Comparison of ENCODE assay signal across 8 cellular contexts in the genomic region with DNA sequence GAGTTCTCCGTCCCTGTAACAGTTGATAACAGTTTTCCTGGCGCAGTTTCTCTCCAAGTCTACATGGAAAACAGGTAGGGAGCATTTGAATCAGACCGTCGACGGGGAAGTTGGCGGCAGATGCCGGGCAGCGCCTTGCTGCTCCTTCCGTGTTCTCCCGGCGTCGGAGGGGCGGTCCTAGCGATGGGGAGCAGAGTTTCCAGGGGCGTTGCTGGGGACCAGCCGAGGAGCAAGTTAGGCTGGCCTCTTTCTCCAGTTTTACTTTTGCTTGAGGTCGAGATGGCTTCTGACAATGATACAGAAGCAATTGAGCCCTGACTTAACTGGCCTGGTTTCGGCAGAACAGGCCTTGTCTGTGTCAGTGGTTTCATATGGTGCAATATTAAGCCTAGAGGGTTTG. TPM values are rescaled to one million over a fixed set of nuclear protein-coding genes. Genes with fewer than 3 reads are reported as not detected.
A peak's percentile ranks its signal among the peaks of the same experiment; 100 is the strongest.
DNase-seq lines count a peak whose midpoint lies in the region; ATAC-seq, FAIRE-seq and TF ChIP-seq lines count a peak whose summit lies in the region.
"Not testable (repeated sequence)": the region's sequence is repeated elsewhere in the genome, so short reads cannot be mapped to it uniquely, and the experiment has no call there.
"Had no signal": no experiment of that assay in that cellular context is flagged by ENCODE, and none has a peak within 500 bp of the region (broad histone marks: within the 10 kb centered on the region; RNA-seq: fewer than 3 reads in every experiment).

No MANE protein-coding gene starts in this region.

- POLR2A ChIA-PET in T-cell (lab: Charles Lee), result not testable (repeated sequence)

- H3K36me3 Mint-ChIP-seq in T-cell, result not testable (repeated sequence)

- H3K79me2 ChIP-seq in parathyroid adenoma, result not testable (repeated sequence)

- ATAC-seq in T-cell (replicated peaks in 1 of 4), result peak in 1 of 4 experiments; percentile 20

- in situ Hi-C loops in brain microvascular endothelial cell (cut with HindIII; ENCODE audit: low pct_ligation_motif_present, low sequenced_read_pairs), result not testable (repeated sequence)

- H3K4me1 ChIP-seq in HUES48 (ENCODE audit: control insufficient read depth, insufficient read depth, low read length); right atrium auricular region; parathyroid adenoma: not testable (repeated sequence)

- H3K4me2 ChIP-seq in parathyroid adenoma (ENCODE audit: low read length), result peak overlapping the region; percentile 53

- H2AFZ ChIP-seq in parathyroid adenoma, result not testable (repeated sequence)

- not testable (repeated sequence) for DNase-seq in GM18507 (ENCODE audit: extremely low spot score, insufficient read length, low read depth); brain microvascular endothelial cell; right atrium auricular region (ENCODE audit: low spot score)
- peak; percentile 3 for DNase-seq in HCEC 1CT
- DNase-seq in T-cell, result peak in 5 of 34 experiments; percentile 0 to 14 (median 3)

- peak overlapping the region; percentile 67 for H3K4me3 ChIP-seq in HUES48 (ENCODE audit: low read depth, low read length)
- peak overlapping the region; percentile 52 for H3K4me3 ChIP-seq in brain microvascular endothelial cell (ENCODE audit: low read depth, low read length)
- H3K4me3 ChIP-seq in right atrium auricular region, result peak overlapping the region; percentile 63
- H3K4me3 ChIP-seq in parathyroid adenoma (ENCODE audit: low read depth, low read length), result peak overlapping the region; percentile 34

- peak; percentile 87 for FAIRE-seq in GM18507 (lab: Jason Lieb, UNC)

- not testable (repeated sequence) for TF ChIP-seq CTCF in brain microvascular endothelial cell (IDR thresholded peaks at IDR 0.05; ENCODE audit: low read depth, low read length, missing control alignments); right atrium auricular region (IDR thresholded peaks at IDR 0.05); parathyroid adenoma (IDR thresholded peaks at IDR 0.05)

- not testable (repeated sequence) for H3K9me3 ChIP-seq in HUES48 (ENCODE audit: control insufficient read depth, insufficient read depth, low read length); right atrium auricular region; parathyroid adenoma (ENCODE audit: control insufficient read depth, low read length)

- H3K27me3 Mint-ChIP-seq in T-cell, result not testable (repeated sequence)

- not testable (repeated sequence) for H3K36me3 ChIP-seq in HUES48 (ENCODE audit: control insufficient read depth, insufficient read depth, low read length); brain microvascular endothelial cell (replicated peaks); right atrium auricular region; parathyroid adenoma (ENCODE audit: control insufficient read depth, insufficient read depth, low read length)

- peak overlapping the region; percentile 85 to 87 (median 86) for H3K4me3 Mint-ChIP-seq in T-cell

- not testable (repeated sequence) for H3K27me3 ChIP-seq in HUES48 (ENCODE audit: control insufficient read depth, insufficient read depth, low read length); brain microvascular endothelial cell (replicated peaks); right atrium auricular region; parathyroid adenoma (ENCODE audit: control insufficient read depth, insufficient read depth, low read length)

- H3K9ac ChIP-seq in HUES48 (ENCODE audit: low read depth, low read length); parathyroid adenoma: not testable (repeated sequence)

- H3K4me1 Mint-ChIP-seq in T-cell, result peaks cover 5 to 18% (median 18%) of the 10 kb centered on the region in 3 donors

- CTCF ChIA-PET in T-cell (lab: Charles Lee), result not testable (repeated sequence)

- not testable (repeated sequence) for H3K9me3 Mint-ChIP-seq in T-cell

- H3K27ac ChIP-seq in HUES48 (ENCODE audit: low read depth, low read length); brain microvascular endothelial cell: not testable (repeated sequence)
- H3K27ac ChIP-seq in right atrium auricular region (peak overlapping the region; percentile 48 to 70), parathyroid adenoma (peak overlapping the region; percentile 64)

- peak overlapping the region; percentile 79 to 80 for H3K27ac Mint-ChIP-seq in T-cell

RNA-seq across cellular contexts. Expression of a gene that starts 46.7 kb away (rescaled TPM):
- not detected for total RNA-seq in T-cell
- total RNA-seq in right atrium auricular region, result not detected
- total RNA-seq: frontal cortex had no signal
